16 cellular contexts compared by ENCODE assay signal in genomic region chr11:124193221-124193945, GRCh38. TPM values are rescaled to one million over a fixed set of nuclear protein-coding genes. Genes with fewer than 3 reads are reported as not detected.
DNase-seq lines count a peak whose midpoint lies in the region; ATAC-seq lines count a peak whose summit lies in the region.
"Had no signal": no experiment of that assay in that cellular context is flagged by ENCODE, and none has a peak within 500 bp of the region (broad histone marks: within the 10 kb centered on the region; RNA-seq: fewer than 3 reads in every experiment).

No MANE protein-coding gene starts in this region.

- CTCF ChIA-PET in activated naive CD4-positive, alpha-beta T cell treated with anti-CD3 and anti-CD28 coated beads, Interleukin-2, amount 10 ng/mL, durations not matched to agents 7 days and 5 days (lab: Charles Lee) = interaction anchor here (1.2 to 3.8 kb wide), 8 partner anchors 16 to 129 kb away, joined by 3 to 40 read pairs (median 4); no protein-coding TSS in a partner anchor

- no peaks in the 10 kb centered on the region for H3K4me1 Mint-ChIP-seq in activated naive CD4-positive, alpha-beta T cell treated with anti-CD3 and anti-CD28 coated beads, Interleukin-2, amount 10 ng/mL, durations not matched to agents 7 days and 5 days
- H3K4me1 Mint-ChIP-seq: activated naive CD8-positive, alpha-beta T cell treated with anti-CD3 and anti-CD28 coated beads for 36 hours had no signal

- H3K27me3 ChIP-seq in mesenchymal stem cell (ENCODE audit: control insufficient read depth in 1 of 2, insufficient read depth in 1 of 2, low read length in 2 of 2) = peaks cover 1 to 3% of the 10 kb centered on the region in 2 experiments

- H4K91ac ChIP-seq in mesenchymal stem cell (ENCODE audit: low read length) = no peak overlapping the region

- peak overlapping the region; percentile 81 for H3K9ac ChIP-seq in mesenchymal stem cell (ENCODE audit: low read length)

- H3K4me1 ChIP-seq in mesenchymal stem cell (ENCODE audit: control insufficient read depth, insufficient read depth, low read depth, low read length) = no peaks in the 10 kb centered on the region
- H3K4me1 ChIP-seq: HAP-1 had no signal

- H2BK12ac ChIP-seq in mesenchymal stem cell (ENCODE audit: low read length in 2 of 2) = no peak overlapping the region

- H3K18ac ChIP-seq in mesenchymal stem cell (ENCODE audit: low read depth in 1 of 2, low read length in 2 of 2) = no peak overlapping the region

- H3K14ac ChIP-seq in mesenchymal stem cell (ENCODE audit: low read length in 2 of 2) = no peak overlapping the region

- no peak overlapping the region for H3K4me3 Mint-ChIP-seq in activated naive CD4-positive, alpha-beta T cell treated with anti-CD3 and anti-CD28 coated beads, Interleukin-2, amount 10 ng/mL, durations not matched to agents 7 days and 5 days
- H3K4me3 Mint-ChIP-seq: activated CD8-positive, alpha-beta T cell treated with anti-CD3 and anti-CD28 coated beads, Interleukin-2, amount 10 ng/mL, durations not matched to agents 7 days and 5 days; activated naive CD8-positive, alpha-beta T cell treated with anti-CD3 and anti-CD28 coated beads for 36 hours had no signal

- no peaks in the 10 kb centered on the region for H3K79me1 ChIP-seq in mesenchymal stem cell (replicated peaks; ENCODE audit: low read length, poor library complexity, severe bottlenecking)

- no peak overlapping the region for H3K4me2 ChIP-seq in mesenchymal stem cell (ENCODE audit: low read length, poor library complexity, severe bottlenecking)

- H2BK15ac ChIP-seq in mesenchymal stem cell (ENCODE audit: low read depth, poor library complexity, severe bottlenecking) = no peak overlapping the region

- no peaks in the 10 kb centered on the region for H3K36me3 ChIP-seq in mesenchymal stem cell (ENCODE audit: control insufficient read depth in 1 of 2, insufficient read depth in 2 of 2, low read depth in 1 of 2, low read length in 2 of 2)
- H3K36me3 ChIP-seq: HAP-1 had no signal

- H3K23ac ChIP-seq in mesenchymal stem cell (ENCODE audit: low read length in 2 of 2) = no peak overlapping the region

- H2AFZ ChIP-seq in mesenchymal stem cell (ENCODE audit: low read depth, low read length) = no peak overlapping the region

- H3K27ac ChIP-seq in mesenchymal stem cell (ENCODE audit: low read length, poor library complexity, severe bottlenecking) = no peak overlapping the region

- no peaks in the 10 kb centered on the region for H3K9me3 Mint-ChIP-seq in activated naive CD4-positive, alpha-beta T cell treated with anti-CD3 and anti-CD28 coated beads, Interleukin-2, amount 10 ng/mL, durations not matched to agents 7 days and 5 days
- H3K9me3 Mint-ChIP-seq: activated naive CD8-positive, alpha-beta T cell treated with anti-CD3 and anti-CD28 coated beads for 36 hours had no signal

- no peak overlapping the region for H4K8ac ChIP-seq in mesenchymal stem cell (ENCODE audit: low read length)

- ATAC-seq in GM18907 (IDR thresholded peaks at IDR 0.05; ENCODE audit: unreplicated experiment) (peak; percentile 91), HG02870 (IDR thresholded peaks at IDR 0.05; ENCODE audit: unreplicated experiment) (peak; percentile 57)
- ATAC-seq: activated CD8-positive, alpha-beta T cell treated with anti-CD3 and anti-CD28 coated beads, Interleukin-2, amount 10 ng/mL, durations not matched to agents 7 days and 5 days had no signal

- H3K4me3 ChIP-seq in mesenchymal stem cell (ENCODE audit: insufficient read depth in 1 of 2, low read depth in 1 of 2, low read length in 2 of 2) = no peak overlapping the region
- H3K4me3 ChIP-seq: HAP-1 had no signal

- no peak overlapping the region for H2AK5ac ChIP-seq in mesenchymal stem cell (ENCODE audit: low read length, severe bottlenecking)

- no peaks in the 10 kb centered on the region for H3K36me3 Mint-ChIP-seq in activated naive CD4-positive, alpha-beta T cell treated with anti-CD3 and anti-CD28 coated beads, Interleukin-2, amount 10 ng/mL, durations not matched to agents 7 days and 5 days
- H3K36me3 Mint-ChIP-seq: activated naive CD8-positive, alpha-beta T cell treated with anti-CD3 and anti-CD28 coated beads for 36 hours had no signal

- no peak overlapping the region for H3K4ac ChIP-seq in mesenchymal stem cell (ENCODE audit: low read depth in 1 of 2, low read length in 2 of 2)

- WGBS in mesenchymal stem cell = 76% methylated on average over 4 of the region's 4 CpGs

- H3K27me3 Mint-ChIP-seq in activated naive CD4-positive, alpha-beta T cell treated with anti-CD3 and anti-CD28 coated beads, Interleukin-2, amount 10 ng/mL, durations not matched to agents 7 days and 5 days = no peaks in the 10 kb centered on the region

- no peaks in the 10 kb centered on the region for H3K9me3 ChIP-seq in mesenchymal stem cell (ENCODE audit: control insufficient read depth, low read length)
- H3K9me3 ChIP-seq: HAP-1 had no signal

- no peak overlapping the region for H2BK120ac ChIP-seq in mesenchymal stem cell (ENCODE audit: low read depth, low read length)

- no peak overlapping the region for H2BK5ac ChIP-seq in mesenchymal stem cell (ENCODE audit: low read depth, low read length, poor library complexity, severe bottlenecking)

- H3K27ac Mint-ChIP-seq in activated naive CD4-positive, alpha-beta T cell treated with anti-CD3 and anti-CD28 coated beads, Interleukin-2, amount 10 ng/mL, durations not matched to agents 7 days and 5 days = no peak overlapping the region
- H3K27ac Mint-ChIP-seq: activated CD8-positive, alpha-beta T cell treated with anti-CD3 and anti-CD28 coated beads, Interleukin-2, amount 10 ng/mL, durations not matched to agents 7 days and 5 days; activated naive CD8-positive, alpha-beta T cell treated with anti-CD3 and anti-CD28 coated beads for 36 hours had no signal

- DNase-seq in NOMO-1 treated with dmso at 0.1 percent for 144 hours (lab: John Stamatoyannopoulos, UW; ENCODE audit: unreplicated experiment) (peak; percentile 21), mesenchymal stem cell (no peak), NCI-H1105 treated with DMSO at 0.1 percent for 48 hours (lab: John Stamatoyannopoulos, UW) (no peak), kidney tubule cell (ENCODE audit: low spot score) (no peak)
- no peak for DNase-seq in activated naive CD4-positive, alpha-beta T cell treated with anti-CD3 and anti-CD28 coated beads, Interleukin-2, amount 10 ng/mL, durations not matched to agents 7 days and 5 days
- no peak for DNase-seq in stimulated activated CD4-positive, alpha-beta T cell treated with anti-CD3 and anti-CD28 coated beads, Interleukin-4, amount 100 ng/mL, for 1 hour
- DNase-seq: activated CD8-positive, alpha-beta T cell treated with anti-CD3 and anti-CD28 coated beads, Interleukin-2, amount 10 ng/mL, durations not matched to agents 7 days and 5 days; activated naive CD8-positive, alpha-beta T cell treated with anti-CD3 and anti-CD28 coated beads for 36 hours; C1 segment of cervical spinal cord; NCI-H1436 treated with DMSO at 0.1 percent for 48 hours; NCI-H526 treated with DMSO at 0.1 percent for 48 hours; stimulated activated CD4-positive, alpha-beta T cell treated with anti-CD3 and anti-CD28 coated beads, Interleukin-12 subunit alpha, Interleukin-12 subunit beta, amount 100 ng/mL, for 4 hours; stimulated activated CD8-positive, alpha-beta memory T cell treated with anti-CD3 and anti-CD28 coated beads, Interleukin-4, amount 100 ng/mL, for 48 hours had no signal

RNA-seq across cellular contexts. Expression of gene OR10D3, which starts 10.2 kb away (rescaled TPM):
- polyA plus RNA-seq in mesenchymal stem cell (2013, experiment 1 of 2) = not detected
- not detected for polyA plus RNA-seq in mesenchymal stem cell (2013, experiment 2 of 2)

RNA-seq across cellular contexts. Expression of gene OR8G1, which starts 47.5 kb away (rescaled TPM):
- not detected for polyA plus RNA-seq in mesenchymal stem cell (2013, experiment 1 of 2)
- polyA plus RNA-seq in mesenchymal stem cell (2013, experiment 2 of 2) = not detected
